ENCODE assay signal across 1 cellular context in the genomic region with DNA sequence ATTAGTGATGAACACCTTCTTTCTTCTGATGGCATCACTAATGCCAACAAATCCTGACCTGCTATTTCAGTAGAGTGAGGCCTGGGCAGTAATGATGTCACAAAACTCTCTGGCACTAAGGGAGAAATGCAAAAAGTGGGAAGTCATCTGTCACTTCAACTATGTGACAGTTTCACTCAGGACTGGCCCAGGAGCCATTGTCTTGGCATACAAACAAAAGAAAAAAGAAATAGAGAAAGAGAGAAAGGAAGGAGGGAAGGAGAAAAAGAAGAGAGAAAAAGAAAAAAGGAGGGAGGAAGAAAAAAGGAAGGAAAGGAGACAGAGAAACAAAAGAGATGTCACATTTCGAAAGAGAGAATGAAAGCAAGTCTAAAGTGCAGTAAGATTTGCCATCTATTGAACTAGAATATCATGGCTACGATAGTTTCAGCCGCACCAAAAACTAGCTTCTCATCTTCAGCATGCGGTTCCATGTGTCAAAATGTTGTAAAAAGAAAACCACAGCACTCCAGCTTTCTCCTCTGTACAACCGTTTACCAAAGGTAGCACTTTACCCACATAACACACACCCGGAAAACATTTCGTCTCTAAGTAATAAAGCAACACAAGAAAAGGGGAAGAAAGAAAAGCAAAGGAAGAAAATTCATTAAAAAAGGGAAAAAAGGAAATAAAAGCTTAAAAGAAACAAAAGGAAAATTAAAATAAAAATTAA.
TF ChIP-seq lines count a peak whose summit lies in the region.

No MANE protein-coding gene starts in this region.

TF ChIP-seq in GM12878, 131 proteins besides CTCF, POLR2A, EP300 and RAD21 (continued from another document and continues in another):
- TF ChIP-seq, protein P1, sequence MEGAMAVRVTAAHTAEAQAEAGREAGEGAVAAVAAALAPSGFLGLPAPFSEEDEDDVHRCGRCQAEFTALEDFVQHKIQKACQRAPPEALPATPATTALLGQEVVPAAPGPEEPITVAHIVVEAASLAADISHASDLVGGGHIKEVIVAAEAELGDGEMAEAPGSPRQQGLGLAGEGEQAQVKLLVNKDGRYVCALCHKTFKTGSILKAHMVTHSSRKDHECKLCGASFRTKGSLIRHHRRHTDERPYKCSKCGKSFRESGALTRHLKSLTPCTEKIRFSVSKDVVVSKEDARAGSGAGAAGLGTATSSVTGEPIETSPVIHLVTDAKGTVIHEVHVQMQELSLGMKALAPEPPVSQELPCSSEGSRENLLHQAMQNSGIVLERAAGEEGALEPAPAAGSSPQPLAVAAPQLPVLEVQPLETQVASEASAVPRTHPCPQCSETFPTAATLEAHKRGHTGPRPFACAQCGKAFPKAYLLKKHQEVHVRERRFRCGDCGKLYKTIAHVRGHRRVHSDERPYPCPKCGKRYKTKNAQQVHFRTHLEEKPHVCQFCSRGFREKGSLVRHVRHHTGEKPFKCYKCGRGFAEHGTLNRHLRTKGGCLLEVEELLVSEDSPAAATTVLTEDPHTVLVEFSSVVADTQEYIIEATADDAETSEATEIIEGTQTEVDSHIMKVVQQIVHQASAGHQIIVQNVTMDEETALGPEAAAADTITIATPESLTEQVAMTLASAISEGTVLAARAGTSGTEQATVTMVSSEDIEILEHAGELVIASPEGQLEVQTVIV (IDR thresholded peaks at IDR 0.05; ENCODE audit: borderline replicate concordance, partially characterized antibody): no peak
- TF ChIP-seq SRF (IDR thresholded peaks at IDR 0.05; ENCODE audit: low read depth in 2 of 2, low read length in 2 of 2): no peak
- TF ChIP-seq, protein P2, sequence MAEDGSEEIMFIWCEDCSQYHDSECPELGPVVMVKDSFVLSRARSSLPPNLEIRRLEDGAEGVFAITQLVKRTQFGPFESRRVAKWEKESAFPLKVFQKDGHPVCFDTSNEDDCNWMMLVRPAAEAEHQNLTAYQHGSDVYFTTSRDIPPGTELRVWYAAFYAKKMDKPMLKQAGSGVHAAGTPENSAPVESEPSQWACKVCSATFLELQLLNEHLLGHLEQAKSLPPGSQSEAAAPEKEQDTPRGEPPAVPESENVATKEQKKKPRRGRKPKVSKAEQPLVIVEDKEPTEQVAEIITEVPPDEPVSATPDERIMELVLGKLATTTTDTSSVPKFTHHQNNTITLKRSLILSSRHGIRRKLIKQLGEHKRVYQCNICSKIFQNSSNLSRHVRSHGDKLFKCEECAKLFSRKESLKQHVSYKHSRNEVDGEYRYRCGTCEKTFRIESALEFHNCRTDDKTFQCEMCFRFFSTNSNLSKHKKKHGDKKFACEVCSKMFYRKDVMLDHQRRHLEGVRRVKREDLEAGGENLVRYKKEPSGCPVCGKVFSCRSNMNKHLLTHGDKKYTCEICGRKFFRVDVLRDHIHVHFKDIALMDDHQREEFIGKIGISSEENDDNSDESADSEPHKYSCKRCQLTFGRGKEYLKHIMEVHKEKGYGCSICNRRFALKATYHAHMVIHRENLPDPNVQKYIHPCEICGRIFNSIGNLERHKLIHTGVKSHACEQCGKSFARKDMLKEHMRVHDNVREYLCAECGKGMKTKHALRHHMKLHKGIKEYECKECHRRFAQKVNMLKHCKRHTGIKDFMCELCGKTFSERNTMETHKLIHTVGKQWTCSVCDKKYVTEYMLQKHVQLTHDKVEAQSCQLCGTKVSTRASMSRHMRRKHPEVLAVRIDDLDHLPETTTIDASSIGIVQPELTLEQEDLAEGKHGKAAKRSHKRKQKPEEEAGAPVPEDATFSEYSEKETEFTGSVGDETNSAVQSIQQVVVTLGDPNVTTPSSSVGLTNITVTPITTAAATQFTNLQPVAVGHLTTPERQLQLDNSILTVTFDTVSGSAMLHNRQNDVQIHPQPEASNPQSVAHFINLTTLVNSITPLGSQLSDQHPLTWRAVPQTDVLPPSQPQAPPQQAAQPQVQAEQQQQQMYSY (CRISPR knock-in tag; IDR thresholded peaks at IDR 0.05): no peak
- TF ChIP-seq CBFB (IDR thresholded peaks at IDR 0.05; ENCODE audit: low read depth): 0 out of 2 replicates have a peak, but pooled peaks have one; percentile 40
- no peak for TF ChIP-seq MXI1 (IDR thresholded peaks at IDR 0.05; ENCODE audit: low read depth, low read length)
- peak; percentile 51; the same call in 1 of the 2 replicates for TF ChIP-seq YBX1 (IDR thresholded peaks at IDR 0.05)
- no peak for TF ChIP-seq FOS (IDR thresholded peaks at IDR 0.05; ENCODE audit: borderline replicate concordance, extremely low read depth, insufficient read length)
- TF ChIP-seq TCF7 (IDR thresholded peaks at IDR 0.05; ENCODE audit: borderline replicate concordance): no peak
- TF ChIP-seq IRF5 (IDR thresholded peaks at IDR 0.05; ENCODE audit: borderline replicate concordance): peak; percentile 40; the same call in 1 of the 2 replicates
- no peak for TF ChIP-seq SMARCA5 (IDR thresholded peaks at IDR 0.05)
- TF ChIP-seq, protein P3, sequence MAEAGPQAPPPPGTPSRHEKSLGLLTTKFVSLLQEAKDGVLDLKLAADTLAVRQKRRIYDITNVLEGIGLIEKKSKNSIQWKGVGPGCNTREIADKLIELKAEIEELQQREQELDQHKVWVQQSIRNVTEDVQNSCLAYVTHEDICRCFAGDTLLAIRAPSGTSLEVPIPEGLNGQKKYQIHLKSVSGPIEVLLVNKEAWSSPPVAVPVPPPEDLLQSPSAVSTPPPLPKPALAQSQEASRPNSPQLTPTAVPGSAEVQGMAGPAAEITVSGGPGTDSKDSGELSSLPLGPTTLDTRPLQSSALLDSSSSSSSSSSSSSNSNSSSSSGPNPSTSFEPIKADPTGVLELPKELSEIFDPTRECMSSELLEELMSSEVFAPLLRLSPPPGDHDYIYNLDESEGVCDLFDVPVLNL (IDR thresholded peaks at IDR 0.05; ENCODE audit: low read depth, low read length): 0 out of 2 replicates have a peak, but pooled peaks have one; percentile 15
- no peak for TF ChIP-seq FOXK2 (IDR thresholded peaks at IDR 0.05)
- peak; percentile 78 for TF ChIP-seq SKIL (IDR thresholded peaks at IDR 0.05; ENCODE audit: low read depth, poor library complexity, severe bottlenecking)
- peak; percentile 96 for TF ChIP-seq MTA2 (IDR thresholded peaks at IDR 0.05; ENCODE audit: low read depth)
- no peak for TF ChIP-seq KAT2A (conservative IDR thresholded peaks at IDR 0.05; ENCODE audit: control insufficient read depth, low read depth, low read length)
- no peak for TF ChIP-seq RFX5 (IDR thresholded peaks at IDR 0.05; ENCODE audit: low read depth, low read length)
- TF ChIP-seq CHD4 (IDR thresholded peaks at IDR 0.05): no peak
- 0 out of 2 replicates have a peak, but pooled peaks have one; percentile 21 for TF ChIP-seq RAD51 (IDR thresholded peaks at IDR 0.05)
- TF ChIP-seq TCF12 (IDR thresholded peaks at IDR 0.05; ENCODE audit: low read depth, low read length): peak; percentile 24; the same call in 1 of the 2 replicates
- TF ChIP-seq DPF2 (IDR thresholded peaks at IDR 0.05): peak; percentile 85; the same call in 1 of the 2 replicates
- peak; percentile 61 for TF ChIP-seq MEF2B (IDR thresholded peaks at IDR 0.05; ENCODE audit: partially characterized antibody, poor library complexity, severe bottlenecking)
- peak; percentile 99 for TF ChIP-seq IKZF2 (IDR thresholded peaks at IDR 0.05)
- TF ChIP-seq PAX5 (IDR thresholded peaks at IDR 0.05; ENCODE audit: borderline replicate concordance, low read depth, low read length): peak; percentile 85
- peak; percentile 75; the same call in 1 of the 2 replicates for TF ChIP-seq BACH1 (IDR thresholded peaks at IDR 0.05; ENCODE audit: borderline replicate concordance)
- no peak for TF ChIP-seq SUPT20H (IDR thresholded peaks at IDR 0.05; ENCODE audit: borderline replicate concordance, control insufficient read depth, low read depth, low read length)
- 0 out of 2 replicates have a peak, but pooled peaks have one; percentile 42 for TF ChIP-seq YY1 (IDR thresholded peaks at IDR 0.05; ENCODE audit: low read depth, low read length)
- TF ChIP-seq ETV6 (conservative IDR thresholded peaks at IDR 0.05 in 1 of 2, IDR thresholded peaks at IDR 0.05 in 1 of 2; ENCODE audit: borderline replicate concordance in 1 of 2, low read depth in 1 of 2): peak in 1 of 2 experiments; percentile 27; a peak in 1 of 4 replicates
- TF ChIP-seq KLF5 (IDR thresholded peaks at IDR 0.05; ENCODE audit: partially characterized antibody): no peak
- TF ChIP-seq HDAC2 (IDR thresholded peaks at IDR 0.05): no peak
- peak; percentile 59; the same call in 1 of the 2 replicates for TF ChIP-seq NR2F1 (conservative IDR thresholded peaks at IDR 0.05)
- no peak for TF ChIP-seq FOXM1 (IDR thresholded peaks at IDR 0.05; ENCODE audit: low read depth, low read length)
- TF ChIP-seq, protein P4, sequence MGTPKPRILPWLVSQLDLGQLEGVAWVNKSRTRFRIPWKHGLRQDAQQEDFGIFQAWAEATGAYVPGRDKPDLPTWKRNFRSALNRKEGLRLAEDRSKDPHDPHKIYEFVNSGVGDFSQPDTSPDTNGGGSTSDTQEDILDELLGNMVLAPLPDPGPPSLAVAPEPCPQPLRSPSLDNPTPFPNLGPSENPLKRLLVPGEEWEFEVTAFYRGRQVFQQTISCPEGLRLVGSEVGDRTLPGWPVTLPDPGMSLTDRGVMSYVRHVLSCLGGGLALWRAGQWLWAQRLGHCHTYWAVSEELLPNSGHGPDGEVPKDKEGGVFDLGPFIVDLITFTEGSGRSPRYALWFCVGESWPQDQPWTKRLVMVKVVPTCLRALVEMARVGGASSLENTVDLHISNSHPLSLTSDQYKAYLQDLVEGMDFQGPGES (IDR thresholded peaks at IDR 0.05): no peak
- TF ChIP-seq ZNF274 (IDR thresholded peaks at IDR 0.05; ENCODE audit: insufficient read depth, insufficient read length): no peak
- TF ChIP-seq POLR2AphosphoS2 (IDR thresholded peaks at IDR 0.05; ENCODE audit: low read depth, low read length): no peak
- no peak for TF ChIP-seq MTA3 (IDR thresholded peaks at IDR 0.05; ENCODE audit: borderline replicate concordance, low read length)
- TF ChIP-seq POU2F2 (IDR thresholded peaks at IDR 0.05; ENCODE audit: borderline replicate concordance, low read depth, low read length): peak; percentile 70; the same call in 1 of the 3 replicates
- TF ChIP-seq CBX3 (IDR thresholded peaks at IDR 0.05; ENCODE audit: borderline replicate concordance, low read depth): no peak
- TF ChIP-seq TAF1 (IDR thresholded peaks at IDR 0.05; ENCODE audit: borderline replicate concordance, low read depth, low read length): no peak
- no peak for TF ChIP-seq SP1 (IDR thresholded peaks at IDR 0.05; ENCODE audit: low read depth, low read length)
- no peak for TF ChIP-seq ZNF592 (IDR thresholded peaks at IDR 0.05)
- TF ChIP-seq PBX3 (IDR thresholded peaks at IDR 0.05; ENCODE audit: insufficient replicate concordance, low read depth, low read length): peak; percentile 17
- TF ChIP-seq EED (IDR thresholded peaks at IDR 0.05; ENCODE audit: low read depth): no peak; the same call in 1 of the 2 replicates
- TF ChIP-seq NFIC (IDR thresholded peaks at IDR 0.05; ENCODE audit: low read depth, low read length): peak; percentile 78
